Comparison of ENCODE assay signal across 9 cellular contexts in genomic region chr16:70523621-70524405, GRCh38. TPM values are rescaled to one million over a fixed set of nuclear protein-coding genes. Genes with fewer than 3 reads are reported as not detected.
DNase-seq lines count a peak whose midpoint lies in the region; ATAC-seq, FAIRE-seq and TF ChIP-seq lines count a peak whose summit lies in the region.
"Had no signal": no experiment of that assay in that cellular context is flagged by ENCODE, and none has a peak within 500 bp of the region (broad histone marks: within the 10 kb centered on the region; RNA-seq: fewer than 3 reads in every experiment).

SF3B3 (plus strand) TSS chr16:70523816; CDS start chr16:70526657, 2,841 bp downstream.

- H3K36me3 ChIP-seq in CD8-positive, alpha-beta T cell (ENCODE audit: insufficient read depth, low read length): peaks cover 18% of the 10 kb centered on the region

- H3K27me3 Mint-ChIP-seq in CD8-positive, alpha-beta T cell (ENCODE audit: low read depth): no peaks in the 10 kb centered on the region
- peaks cover 3% of the 10 kb centered on the region for H3K27me3 Mint-ChIP-seq in nephron progenitor cell (ENCODE audit: low read depth, poor library complexity)

- peak within 1 kb of the TSS; percentile 98 for H3K27ac ChIP-seq in CD8-positive, alpha-beta T cell (ENCODE audit: low read depth, low read length)

- no peaks in the 10 kb centered on the region for H3K27me3 ChIP-seq in CD8-positive, alpha-beta T cell (ENCODE audit: insufficient read depth, low read length)

- CTCF ChIA-PET in CD8-positive, alpha-beta T cell (lab: Charles Lee): interaction anchor here (1.2 to 1.9 kb wide), 2 partner anchors 15 to 144 kb away, joined by 4 to 7 read pairs; no protein-coding TSS in a partner anchor

- no peak for TF ChIP-seq EP300 in Ishikawa (IDR thresholded peaks at IDR 0.05; ENCODE audit: borderline replicate concordance)

- peak within 1 kb of the TSS; percentile 99 for H3K4me3 Mint-ChIP-seq in CD8-positive, alpha-beta T cell
- H3K4me3 Mint-ChIP-seq in nephron progenitor cell: peak within 1 kb of the TSS; percentile 99

- peaks cover 42% of the 10 kb centered on the region for H3K4me1 ChIP-seq in CD8-positive, alpha-beta T cell (ENCODE audit: insufficient read depth, low read length)

- peak within 1 kb of the TSS; percentile 100 for H3K27ac Mint-ChIP-seq in CD8-positive, alpha-beta T cell
- peak within 1 kb of the TSS; percentile 100 for H3K27ac Mint-ChIP-seq in nephron progenitor cell

- H3K4me3 ChIP-seq in CD8-positive, alpha-beta T cell (ENCODE audit: low read depth, low read length): peak within 1 kb of the TSS; percentile 97

- H3K4me1 Mint-ChIP-seq in CD8-positive, alpha-beta T cell (ENCODE audit: low read depth): peaks cover 58% of the 10 kb centered on the region
- H3K4me1 Mint-ChIP-seq in nephron progenitor cell: peaks cover 55% of the 10 kb centered on the region

- intact Hi-C loops in CD8-positive, alpha-beta T cell (cut with DNase I, micrococcal nuclease): loop anchor here (1.0 to 10.0 kb wide), 14 partner anchors 69 to 1361 kb away; partner anchors contain the start of genes AARS1 (in 2 of the 2), FCSK (in 2 of the 2), ST3GAL2 (in 2 of the 2) and EXOSC6 (in 1 of the 2)

- peak; percentile 57 to 85 (median 73) for DNase-seq in CD8-positive, alpha-beta T cell
- DNase-seq in RCC 7860 (ENCODE audit: low spot score) (peak; percentile 12), fibroblast of the conjunctiva (ENCODE audit: low read depth) (peak; percentile 34), nephron progenitor cell (peak; percentile 58), stromal cell of bone marrow (ENCODE audit: low read depth) (peak; percentile 12)
- DNase-seq in activated effector memory CD4-positive, alpha-beta T cell treated with Interleukin-2 at 50 U/mL for 16 hours: peak; percentile 69

- no peaks in the 10 kb centered on the region for H3K9me3 ChIP-seq in CD8-positive, alpha-beta T cell (ENCODE audit: low read length)

- no peaks in the 10 kb centered on the region for H3K9me3 Mint-ChIP-seq in CD8-positive, alpha-beta T cell
- H3K9me3 Mint-ChIP-seq in nephron progenitor cell: no peaks in the 10 kb centered on the region

- POLR2A ChIA-PET in CD8-positive, alpha-beta T cell (lab: Charles Lee): interaction anchor here (0.6 to 3.9 kb wide), 12 partner anchors 10 to 235 kb away, joined by 3 to 24 read pairs (median 4); partner anchors contain the start of genes AARS1, DDX19A, DDX19B and FCSK

- H3K36me3 Mint-ChIP-seq in CD8-positive, alpha-beta T cell: peaks cover 45% of the 10 kb centered on the region
- H3K36me3 Mint-ChIP-seq in nephron progenitor cell (ENCODE audit: low read depth): peaks cover 44% of the 10 kb centered on the region

- TF ChIP-seq RAD21 in Ishikawa (IDR thresholded peaks at IDR 0.05; ENCODE audit: low read depth): no peak

- TF ChIP-seq CTCF in CD8-positive, alpha-beta T cell (IDR thresholded peaks at IDR 0.05): no peak
- no peak for TF ChIP-seq CTCF in nephron progenitor cell (IDR thresholded peaks at IDR 0.05)

- peak; percentile 57 for ATAC-seq in CD8-positive, alpha-beta T cell
- peak; percentile 36 for ATAC-seq in GM21367 (IDR thresholded peaks at IDR 0.05; ENCODE audit: unreplicated experiment)

- peak; percentile 78 for FAIRE-seq in RCC 7860 (lab: Jason Lieb, UNC)
- FAIRE-seq: endometrium had no signal

TF ChIP-seq in Ishikawa, 13 proteins besides CTCF, POLR2A, EP300 and RAD21:
- TF ChIP-seq CREB1 (IDR thresholded peaks at IDR 0.05; ENCODE audit: low read depth) (no peak), USF1 (IDR thresholded peaks at IDR 0.05) (no peak), YY1 (IDR thresholded peaks at IDR 0.05; ENCODE audit: low read depth) (peak; percentile 83), EGR1 (IDR thresholded peaks at IDR 0.05) (no peak), TAF1 (IDR thresholded peaks at IDR 0.05; ENCODE audit: low read depth) (peak; percentile 99), TCF12 (IDR thresholded peaks at IDR 0.05; ENCODE audit: low read depth) (no peak), REST (IDR thresholded peaks at IDR 0.05; ENCODE audit: low read depth) (no peak), TEAD4 (IDR thresholded peaks at IDR 0.05) (no peak; the same call in 1 of the 2 replicates), CEBPB (IDR thresholded peaks at IDR 0.05) (0 out of 2 replicates have a peak, but pooled peaks have one; percentile 43), NFIC (IDR thresholded peaks at IDR 0.05) (no peak; the same call in 1 of the 2 replicates), MAX (IDR thresholded peaks at IDR 0.05) (peak; percentile 90), FOXM1 (IDR thresholded peaks at IDR 0.05; ENCODE audit: borderline replicate concordance, low read depth) (peak; percentile 93), ZBTB7A (IDR thresholded peaks at IDR 0.05; ENCODE audit: low read depth) (no peak)

RNA-seq across cellular contexts. Expression of gene SF3B3, which starts in this region (rescaled TPM):
- 100 to 1,000 TPM; 142 TPM for total RNA-seq in CD8-positive, alpha-beta T cell

Comparison
In these comparisons a context has a peak if more than half of its experiments do, and no peak if none do; other contexts are left out.
1. Peak in every context shown above with its lines: DNase-seq, ATAC-seq, H3K4me3 ChIP-seq and H3K27ac ChIP-seq.
2. DNase-seq: peak in every context shown above with its lines; median percentile 73 in CD8-positive, alpha-beta T cell; 69 in activated effector memory CD4-positive, alpha-beta T cell treated with Interleukin-2 at 50 U/mL for 16 hours; 58 in nephron progenitor cell; 34 in fibroblast of the conjunctiva; 12 in RCC 7860; 12 in stromal cell of bone marrow.